8 cellular contexts compared by ENCODE assay signal in the genomic region with DNA sequence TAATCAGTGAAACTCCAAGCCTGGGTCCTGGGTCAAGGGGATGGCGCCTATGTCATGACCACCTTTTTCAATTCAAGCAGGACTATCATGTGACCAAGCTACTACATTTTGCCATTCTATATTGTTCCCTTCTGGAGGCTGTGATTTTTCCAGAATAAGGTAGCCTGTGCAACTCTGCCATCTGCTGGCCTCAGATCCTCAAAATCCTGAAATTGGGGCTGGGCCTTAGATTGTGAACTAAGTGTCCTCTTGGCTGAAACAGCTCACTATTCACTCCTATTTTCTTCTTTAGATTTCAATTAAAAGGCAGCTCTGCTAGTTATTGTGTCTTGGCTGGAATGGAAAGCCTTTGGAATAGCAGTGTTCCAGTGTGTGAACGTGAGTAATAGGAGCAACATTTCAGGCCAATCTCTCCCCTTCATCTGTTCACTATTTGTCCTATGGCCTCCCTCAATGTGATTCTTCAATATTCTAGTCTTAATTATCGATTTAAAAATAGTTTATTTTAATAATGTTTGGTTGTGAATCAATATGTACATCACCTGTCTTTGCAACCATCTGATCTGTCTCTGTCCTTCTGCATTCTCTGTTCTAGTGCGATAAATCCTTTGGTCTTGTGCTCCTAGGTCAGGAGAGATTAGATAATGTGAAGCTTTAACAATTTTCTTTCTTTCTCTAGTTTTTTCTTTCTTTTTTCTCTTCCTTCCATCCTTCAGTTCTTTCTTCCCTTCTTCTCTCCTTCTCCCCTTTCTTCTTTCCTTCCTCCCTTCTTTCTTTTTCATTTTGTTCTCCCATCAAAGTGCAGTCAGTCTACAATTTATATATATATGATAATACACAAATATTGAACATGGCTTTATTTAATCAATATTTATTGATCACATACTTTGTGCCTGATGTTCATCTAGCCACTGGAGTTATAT.
A peak's percentile ranks its signal among the peaks of the same experiment; 100 is the strongest.
DNase-seq lines count a peak whose midpoint lies in the region; ATAC-seq and TF ChIP-seq lines count a peak whose summit lies in the region.

No MANE protein-coding gene starts in this region.

- no peak overlapping the region for H3K27ac ChIP-seq in MM.1S (ENCODE audit: low read length)

- no peaks in the 10 kb centered on the region for H3K4me1 ChIP-seq in MM.1S (ENCODE audit: low read length)

- no peaks in the 10 kb centered on the region for H3K27me3 ChIP-seq in MM.1S (replicated peaks; ENCODE audit: insufficient read depth, low read length)

- H3K9ac ChIP-seq in MM.1S (ENCODE audit: low read length), result no peak overlapping the region

- ATAC-seq in HG03039 (IDR thresholded peaks at IDR 0.05; ENCODE audit: unreplicated experiment), result no peak
- no peak for ATAC-seq in HG03025 (IDR thresholded peaks at IDR 0.05; ENCODE audit: low FRiP score, unreplicated experiment)

- no peak overlapping the region for H2AFZ ChIP-seq in MM.1S (ENCODE audit: low read length)

- H3K9me2 ChIP-seq in MM.1S (replicated peaks; ENCODE audit: insufficient read depth, low read length), result no peaks in the 10 kb centered on the region

- H3K4me2 ChIP-seq in MM.1S (ENCODE audit: low read depth, low read length), result no peak overlapping the region

- H3K4me3 ChIP-seq in MM.1S (ENCODE audit: low read length), result no peak overlapping the region

- no peaks in the 10 kb centered on the region for H3K36me3 ChIP-seq in MM.1S (replicated peaks; ENCODE audit: insufficient read depth, low read length)

- no peaks in the 10 kb centered on the region for H3F3A ChIP-seq in MM.1S (ENCODE audit: insufficient read depth, low read length)

- no peaks in the 10 kb centered on the region for H3K79me2 ChIP-seq in MM.1S (ENCODE audit: low read length)

- no peaks in the 10 kb centered on the region for H4K20me1 ChIP-seq in MM.1S (ENCODE audit: insufficient read depth, low read length)

- peak; percentile 40 for TF ChIP-seq CTCF in MM.1S (IDR thresholded peaks at IDR 0.05; ENCODE audit: low read length)

- DNase-seq in NCI-H345 (lab: John Stamatoyannopoulos, UW), result peak; percentile 7
- no peak for DNase-seq in NCI-H345 treated with DMSO at 0.1 percent for 48 hours (lab: John Stamatoyannopoulos, UW; ENCODE audit: unreplicated experiment)
- DNase-seq in MM.1S, result no peak
- peak; percentile 21 for DNase-seq in dermis blood vessel endothelial cell
- DNase-seq in pons (ENCODE audit: low spot score), result peak; percentile 73
- DNase-seq in SK-N-DZ (ENCODE audit: low spot score), result no peak

- H3K9me3 ChIP-seq in MM.1S (replicated peaks; ENCODE audit: insufficient read depth, low read length), result no peaks in the 10 kb centered on the region

Comparison
In these comparisons a context has a peak if more than half of its experiments do, and no peak if none do; other contexts are left out.
1. DNase-seq: peak in NCI-H345 (single experiment), dermis blood vessel endothelial cell (single experiment) and pons (single experiment); none in NCI-H345 treated with DMSO at 0.1 percent for 48 hours (single experiment), MM.1S (single experiment) and SK-N-DZ (single experiment).